30 cellular contexts compared by ENCODE assay signal in genomic region chr4:140904904-140905303, GRCh38.
"Had no signal": no experiment of that assay in that cellular context is flagged by ENCODE, and none has a peak within 500 bp of the region (broad histone marks: within the 10 kb centered on the region; RNA-seq: fewer than 3 reads in every experiment).

No MANE protein-coding gene starts in this region.

- H3K9me3 ChIP-seq: ascending aorta, breast epithelium, colonic mucosa, esophagus squamous epithelium had no signal

- H3K27me3 Mint-ChIP-seq: brain had no signal

- H3K27me3 ChIP-seq: ascending aorta, breast epithelium, cardiac muscle cell, colonic mucosa, esophagus squamous epithelium had no signal

- H3K4me1 Mint-ChIP-seq: activated B cell treated with CpG ODN at 0.5 μM for 24 hours; activated CD4-positive, alpha-beta memory T cell treated with anti-CD3 and anti-CD28 coated beads, Interleukin-2, amount 10 ng/mL, durations not matched to agents 7 days and 5 days; activated CD4-positive, alpha-beta T cell treated with anti-CD3 and anti-CD28 coated beads, Interleukin-2, amount 10 ng/mL, durations not matched to agents 7 days and 5 days; activated naive CD4-positive, alpha-beta T cell treated with anti-CD3 and anti-CD28 coated beads, Interleukin-2, amount 10 ng/mL, durations not matched to agents 7 days and 5 days; activated naive CD8-positive, alpha-beta T cell treated with anti-CD3 and anti-CD28 coated beads, Interleukin-2, amount 10 ng/mL, durations not matched to agents 7 days and 5 days; T-helper 17 cell had no signal

- ATAC-seq: activated CD4-positive, CD25-positive, alpha-beta regulatory T cell treated with anti-CD3 and anti-CD28 coated beads, Interleukin-2, amount 50 U/mL, for 24 hours; activated naive CD4-positive, alpha-beta T cell treated with anti-CD3 and anti-CD28 coated beads, Interleukin-2, amount 50 U/mL, for 72 hours; activated T-cell treated with anti-CD3 and anti-CD28 coated beads, Interleukin-2, amount 50 U/mL, for 72 hours; T-helper 17 cell had no signal

- H3K4me3 ChIP-seq: ascending aorta, breast epithelium, cardiac muscle cell, colonic mucosa, esophagus squamous epithelium had no signal

- H3K4me1 ChIP-seq: ascending aorta, breast epithelium, colonic mucosa, esophagus squamous epithelium had no signal

- H3K9me3 Mint-ChIP-seq: activated B cell treated with CpG ODN at 0.5 μM for 24 hours; activated CD4-positive, alpha-beta memory T cell treated with anti-CD3 and anti-CD28 coated beads, Interleukin-2, amount 10 ng/mL, durations not matched to agents 7 days and 5 days; activated CD4-positive, alpha-beta T cell treated with anti-CD3 and anti-CD28 coated beads, Interleukin-2, amount 10 ng/mL, durations not matched to agents 7 days and 5 days; activated naive CD4-positive, alpha-beta T cell treated with anti-CD3 and anti-CD28 coated beads, Interleukin-2, amount 10 ng/mL, durations not matched to agents 7 days and 5 days; activated naive CD4-positive, alpha-beta T cell treated with anti-CD3 and anti-CD28 coated beads, Interleukin-2, amount 50 U/mL, for 72 hours; activated naive CD8-positive, alpha-beta T cell treated with anti-CD3 and anti-CD28 coated beads, Interleukin-2, amount 10 ng/mL, durations not matched to agents 7 days and 5 days; activated T-cell treated with anti-CD3 and anti-CD28 coated beads, Interleukin-2, amount 50 U/mL, for 24 hours; activated T-cell treated with anti-CD3 and anti-CD28 coated beads, Interleukin-2, amount 50 U/mL, for 72 hours; brain; T-helper 2 cell treated with Interferon-gamma antibody and Interleukin-4, amounts not matched to agents 5 μg/mL and 100 μg/mL, for 36 hours had no signal

- H3K4me3 Mint-ChIP-seq: activated B cell treated with CpG ODN at 0.5 μM for 24 hours; activated CD4-positive, alpha-beta memory T cell treated with anti-CD3 and anti-CD28 coated beads, Interleukin-2, amount 10 ng/mL, durations not matched to agents 7 days and 5 days; activated CD4-positive, alpha-beta T cell treated with anti-CD3 and anti-CD28 coated beads, Interleukin-2, amount 10 ng/mL, durations not matched to agents 7 days and 5 days; activated naive CD4-positive, alpha-beta T cell treated with anti-CD3 and anti-CD28 coated beads, Interleukin-2, amount 10 ng/mL, durations not matched to agents 7 days and 5 days; activated naive CD8-positive, alpha-beta T cell treated with anti-CD3 and anti-CD28 coated beads, Interleukin-2, amount 10 ng/mL, durations not matched to agents 7 days and 5 days; activated T-cell treated with anti-CD3 and anti-CD28 coated beads, Interleukin-2, amount 50 U/mL, for 24 hours; activated T-cell treated with anti-CD3 and anti-CD28 coated beads, Interleukin-2, amount 50 U/mL, for 72 hours; brain; T-helper 17 cell; T-helper 2 cell treated with Interferon-gamma antibody and Interleukin-4, amounts not matched to agents 5 μg/mL and 100 μg/mL, for 36 hours had no signal

- H3K36me3 Mint-ChIP-seq: activated naive CD4-positive, alpha-beta T cell treated with anti-CD3 and anti-CD28 coated beads, Interleukin-2, amount 10 ng/mL, durations not matched to agents 7 days and 5 days; activated naive CD4-positive, alpha-beta T cell treated with anti-CD3 and anti-CD28 coated beads, Interleukin-2, amount 50 U/mL, for 72 hours; activated naive CD8-positive, alpha-beta T cell treated with anti-CD3 and anti-CD28 coated beads, Interleukin-2, amount 10 ng/mL, durations not matched to agents 7 days and 5 days had no signal

- DNase-seq: activated B cell treated with CpG ODN at 0.5 μM for 24 hours; activated CD4-positive, alpha-beta memory T cell treated with anti-CD3 and anti-CD28 coated beads, Interleukin-2, amount 10 ng/mL, durations not matched to agents 7 days and 5 days; activated CD4-positive, alpha-beta T cell treated with anti-CD3 and anti-CD28 coated beads, Interleukin-2, amount 10 ng/mL, durations not matched to agents 7 days and 5 days; activated CD4-positive, alpha-beta T cell treated with anti-CD3 and anti-CD28 coated beads, Interleukin-2, amount 50 U/mL, for 4 hours; activated CD8-positive, alpha-beta memory T cell treated with anti-CD3 and anti-CD28 coated beads, Interleukin-2, amount 50 U/mL, for 48 hours; activated gamma-delta T cell; activated naive CD4-positive, alpha-beta T cell; activated naive CD4-positive, alpha-beta T cell treated with anti-CD3 and anti-CD28 coated beads, Interleukin-2, amount 10 ng/mL, durations not matched to agents 7 days and 5 days; activated naive CD8-positive, alpha-beta T cell treated with anti-CD3 and anti-CD28 coated beads, Interleukin-2, amount 10 ng/mL, durations not matched to agents 7 days and 5 days; activated T-cell treated with anti-CD3 and anti-CD28 coated beads for 4 hours; activated T-cell treated with anti-CD3 and anti-CD28 coated beads, Interleukin-2, amount 50 U/mL, for 24 hours; activated T-cell treated with anti-CD3 and anti-CD28 coated beads, Interleukin-2, amount 50 U/mL, for 72 hours; central memory CD4-positive, alpha-beta T cell; cerebellar nuclear complex; colonic mucosa; effector CD8-positive, alpha-beta T cell; esophagus squamous epithelium; foreskin fibroblast; T-helper 1 cell; T-helper 17 cell; T1000; WERI-Rb-1 had no signal

- H3K27ac ChIP-seq: ascending aorta, breast epithelium, cardiac muscle cell, colonic mucosa, epithelial cell of prostate, esophagus squamous epithelium, WERI-Rb-1 had no signal

- H3K36me3 ChIP-seq: ascending aorta, breast epithelium, cardiac muscle cell, colonic mucosa, esophagus squamous epithelium, WERI-Rb-1 had no signal

- H3K27ac Mint-ChIP-seq: activated B cell treated with CpG ODN at 0.5 μM for 24 hours; activated CD4-positive, alpha-beta memory T cell treated with anti-CD3 and anti-CD28 coated beads, Interleukin-2, amount 10 ng/mL, durations not matched to agents 7 days and 5 days; activated CD4-positive, alpha-beta T cell treated with anti-CD3 and anti-CD28 coated beads, Interleukin-2, amount 10 ng/mL, durations not matched to agents 7 days and 5 days; activated naive CD4-positive, alpha-beta T cell treated with anti-CD3 and anti-CD28 coated beads, Interleukin-2, amount 10 ng/mL, durations not matched to agents 7 days and 5 days; activated naive CD4-positive, alpha-beta T cell treated with anti-CD3 and anti-CD28 coated beads, Interleukin-2, amount 50 U/mL, for 72 hours; activated naive CD8-positive, alpha-beta T cell treated with anti-CD3 and anti-CD28 coated beads, Interleukin-2, amount 10 ng/mL, durations not matched to agents 7 days and 5 days; activated T-cell treated with anti-CD3 and anti-CD28 coated beads, Interleukin-2, amount 50 U/mL, for 24 hours; activated T-cell treated with anti-CD3 and anti-CD28 coated beads, Interleukin-2, amount 50 U/mL, for 72 hours; T-helper 17 cell; T-helper 2 cell treated with Interferon-gamma antibody and Interleukin-4, amounts not matched to agents 5 μg/mL and 100 μg/mL, for 36 hours had no signal
